In the genomic region with DNA sequence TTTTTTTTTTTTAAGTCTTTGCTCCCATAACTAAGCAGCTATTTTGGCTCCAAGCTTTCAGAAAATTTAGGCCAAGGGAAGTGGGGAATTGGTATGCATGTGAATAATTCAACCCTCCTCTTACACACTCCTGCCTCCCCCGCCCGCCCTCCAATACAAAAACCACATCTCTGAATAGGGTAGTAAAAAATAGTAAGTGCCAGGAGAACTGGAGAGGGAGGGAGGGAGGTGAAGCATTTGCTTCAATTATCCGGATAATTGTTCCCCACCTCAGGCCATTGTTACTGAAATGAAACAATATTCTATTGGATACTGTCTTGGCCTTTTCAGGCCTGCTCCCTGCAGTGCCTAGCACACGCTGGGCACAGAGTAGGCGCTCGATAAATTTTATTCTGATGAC, we compare ENCODE assay signal across 31 cellular contexts. TPM values are rescaled to one million over a fixed set of nuclear protein-coding genes. Genes with fewer than 3 reads are reported as not detected.
"Had no signal": no experiment of that assay in that cellular context is flagged by ENCODE, and none has a peak within 500 bp of the region (broad histone marks: within the 10 kb centered on the region; RNA-seq: fewer than 3 reads in every experiment).

No MANE protein-coding gene starts in this region.

- FAIRE-seq: bronchial epithelial cell, endothelial cell of umbilical vein, islet of Langerhans had no signal

- H3K36me3 ChIP-seq: colonic mucosa, gastrocnemius medialis, neutrophil, ovary, tibial artery had no signal

- H3K4me1 ChIP-seq: colonic mucosa had no signal

- H3K27ac ChIP-seq: colonic mucosa, dorsolateral prefrontal cortex, gastrocnemius medialis, neutrophil, ovary, psoas muscle, skin epidermis, tibial artery, VCaP had no signal

- ATAC-seq: activated CD8-positive, alpha-beta T cell treated with anti-CD3 and anti-CD28 coated beads, Interleukin-2, amount 10 ng/mL, durations not matched to agents 7 days and 5 days; activated naive CD4-positive, alpha-beta T cell treated with anti-CD3 and anti-CD28 coated beads, Interleukin-2, amount 50 U/mL, for 72 hours; effector memory CD8-positive, alpha-beta T cell; esophagus mucosa; gastrocnemius medialis; left ventricle myocardium superior; natural killer cell; psoas muscle; right cardiac atrium; stimulated activated effector memory CD8-positive, alpha-beta T cell treated with anti-CD3 and anti-CD28 coated beads, Interleukin-12 subunit alpha, Interleukin-12 subunit beta, amount 100 ng/mL, for 72 hours had no signal

- H3K27me3 ChIP-seq: ovary had no signal

- H3K9me3 ChIP-seq: colonic mucosa, gastrocnemius medialis, neutrophil, ovary, psoas muscle, tibial artery had no signal

- H3K4me3 ChIP-seq: colonic mucosa, dorsolateral prefrontal cortex, gastrocnemius medialis, ovary, psoas muscle, skin epidermis, tibial artery had no signal

- DNase-seq: activated CD4-positive, alpha-beta T cell treated with anti-CD3 and anti-CD28 coated beads, Interleukin-2, amount 10 ng/mL, durations not matched to agents 7 days and 5 days; activated CD4-positive, CD25-positive, alpha-beta regulatory T cell treated with anti-CD3 and anti-CD28 coated beads, Interleukin-2, amount 50 U/mL, for 72 hours; activated CD8-positive, alpha-beta T cell treated with anti-CD3 and anti-CD28 coated beads, Interleukin-2, amount 10 ng/mL, durations not matched to agents 7 days and 5 days; activated gamma-delta T cell; colonic mucosa; dorsolateral prefrontal cortex; effector memory CD8-positive, alpha-beta T cell; gastrocnemius medialis; hippocampal formation; left ventricle myocardium superior; mammary epithelial cell; natural killer cell; ovary; psoas muscle; right cardiac atrium; stimulated activated CD4-positive, alpha-beta T cell treated with anti-CD3 and anti-CD28 coated beads, Interleukin-1b, Interleukin-23, amount 100 ng/mL, for 48 hours; stimulated activated naive CD8-positive, alpha-beta T cell treated with anti-CD3 and anti-CD28 coated beads, Interleukin-15, amount 100 ng/mL, for 72 hours; tibial artery had no signal

RNA-seq across cellular contexts. Expression of gene GSX2, which starts 5.5 kb away (rescaled TPM):
- total RNA-seq: activated CD4-positive, alpha-beta T cell treated with anti-CD3 and anti-CD28 coated beads, Interleukin-2, amount 10 ng/mL, durations not matched to agents 7 days and 5 days; activated CD8-positive, alpha-beta T cell treated with anti-CD3 and anti-CD28 coated beads, Interleukin-2, amount 10 ng/mL, durations not matched to agents 7 days and 5 days; activated naive CD4-positive, alpha-beta T cell treated with anti-CD3 and anti-CD28 coated beads, Interleukin-2, amount 50 U/mL, for 72 hours; activated T-helper 1 cell treated with anti-CD3 and anti-CD28 coated beads, Interleukin-12 subunit alpha, Interleukin-12 subunit beta, Interleukin-2, Interleukin-4 antibody, amounts not matched to agents 30 ng/mL and 10 ng/mL and 1 ng/mL, durations not matched to agents 14 hours and 24 hours and 36 hours; bronchial epithelial cell; colonic mucosa; endothelial cell of umbilical vein; esophagus mucosa; gastrocnemius medialis; left ventricle myocardium superior; mammary epithelial cell; mesothelial cell of epicardium; natural killer cell; ovary; psoas muscle; right cardiac atrium; T-helper 2 cell treated with Interferon-gamma antibody and Interleukin-4, amounts not matched to agents 100 ng/mL and 5 ng/mL, for 36 hours; urinary bladder had no signal
